18 cellular contexts compared by ENCODE assay signal in the genomic region with DNA sequence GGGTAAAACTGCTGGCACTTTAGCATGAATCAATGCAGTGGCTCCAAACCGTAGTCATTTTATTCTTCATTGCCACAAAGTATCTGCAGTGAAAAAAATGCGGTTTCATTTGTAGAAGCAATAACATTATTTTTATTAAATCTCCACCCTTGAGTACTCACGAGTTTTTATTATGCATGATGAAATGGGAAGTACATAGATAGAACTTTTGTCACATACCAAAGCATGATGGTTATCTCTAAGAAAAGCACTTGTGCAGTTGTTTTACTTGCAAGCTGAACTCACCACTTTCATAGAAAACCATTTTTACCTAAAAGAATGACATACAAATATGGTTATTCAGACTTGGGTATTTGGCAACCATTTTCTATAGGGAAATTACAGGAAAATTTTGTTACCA.
"Had no signal": no experiment of that assay in that cellular context is flagged by ENCODE, and none has a peak within 500 bp of the region (broad histone marks: within the 10 kb centered on the region; RNA-seq: fewer than 3 reads in every experiment).

No MANE protein-coding gene starts in this region.

- H3K4me3 ChIP-seq: breast epithelium, SJSA1 had no signal

- DNase-seq: activated CD4-positive, alpha-beta T cell treated with anti-CD3 and anti-CD28 coated beads for 36 hours; activated CD4-positive, alpha-beta T cell treated with anti-CD3 and anti-CD28 coated beads, Interleukin-2, amount 50 U/mL, for 1 hour; activated CD8-positive, alpha-beta memory T cell treated with anti-CD3 and anti-CD28 coated beads, Interleukin-2, amount 50 U/mL, for 4 hours; activated CD8-positive, alpha-beta T cell treated with anti-CD3 and anti-CD28 coated beads for 36 hours; activated T-cell treated with anti-CD3 and anti-CD28 coated beads, Interleukin-2, amount 50 U/mL, for 72 hours; aorta; caudate nucleus; MM.1S; NCI-H1105 treated with DMSO at 0.1 percent for 48 hours; NCI-H1436 treated with DMSO at 0.1 percent for 48 hours; NCI-H2081 treated with DMSO at 0.1 percent for 48 hours; NCI-H446; NCI-H524; SHP77; T-helper 9 cell; WERI-Rb-1 had no signal
